Comparison of ENCODE assay signal across 1 cellular context in the genomic region with DNA sequence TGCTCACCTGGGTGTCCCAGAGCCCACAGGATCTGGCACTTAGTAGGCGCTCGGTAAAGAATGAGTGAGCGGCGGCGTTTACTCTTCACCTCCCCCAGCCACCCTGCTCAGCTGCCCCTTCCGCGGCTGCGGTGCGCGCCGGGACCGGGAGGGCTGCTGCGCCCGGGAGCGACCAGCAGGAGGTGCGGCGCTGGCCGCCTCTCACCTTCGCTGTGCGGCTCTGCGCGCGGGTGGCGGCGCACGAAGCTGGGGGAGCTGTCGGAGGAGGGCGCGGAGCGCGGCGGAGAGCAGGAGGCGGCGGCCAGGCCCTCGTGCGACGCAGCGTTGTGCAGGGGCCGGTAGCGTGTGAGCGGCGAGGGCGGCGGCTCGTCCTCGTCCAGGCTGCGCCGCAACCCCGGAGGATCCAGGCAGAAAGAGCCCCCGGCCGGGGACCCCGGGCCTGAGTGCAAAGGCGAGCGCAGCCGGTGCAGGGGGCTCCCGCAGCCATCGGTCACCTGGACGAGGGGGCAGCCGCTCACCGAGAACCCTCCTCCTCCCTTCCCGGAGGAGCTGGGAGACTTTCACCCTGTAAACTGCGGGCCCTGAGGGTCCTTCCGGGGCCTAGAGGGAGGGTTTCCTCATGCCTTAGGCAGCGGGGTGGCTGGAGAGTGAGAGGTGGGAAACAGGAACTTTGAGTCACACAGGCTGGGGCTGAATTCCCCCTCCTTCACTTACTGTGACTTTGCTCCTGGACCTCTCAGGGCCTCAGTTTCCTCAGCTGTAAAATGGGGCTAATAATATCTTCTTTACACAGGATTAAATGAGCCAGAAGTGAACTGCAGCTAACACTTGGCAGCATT.
TF ChIP-seq lines count a peak whose summit lies in the region.

No MANE protein-coding gene starts in this region.

TF ChIP-seq in A549, 52 proteins besides CTCF, POLR2A, EP300 and RAD21 (continued from another document):
- TF ChIP-seq, protein P1, sequence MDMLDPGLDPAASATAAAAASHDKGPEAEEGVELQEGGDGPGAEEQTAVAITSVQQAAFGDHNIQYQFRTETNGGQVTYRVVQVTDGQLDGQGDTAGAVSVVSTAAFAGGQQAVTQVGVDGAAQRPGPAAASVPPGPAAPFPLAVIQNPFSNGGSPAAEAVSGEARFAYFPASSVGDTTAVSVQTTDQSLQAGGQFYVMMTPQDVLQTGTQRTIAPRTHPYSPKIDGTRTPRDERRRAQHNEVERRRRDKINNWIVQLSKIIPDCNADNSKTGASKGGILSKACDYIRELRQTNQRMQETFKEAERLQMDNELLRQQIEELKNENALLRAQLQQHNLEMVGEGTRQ (IDR thresholded peaks at IDR 0.05) = no peak
- no peak for TF ChIP-seq CHD4 (IDR thresholded peaks at IDR 0.05; ENCODE audit: borderline replicate concordance)
- TF ChIP-seq ZNF302 (CRISPR knock-in tag; IDR thresholded peaks at IDR 0.05) = no peak
- TF ChIP-seq, protein P2, sequence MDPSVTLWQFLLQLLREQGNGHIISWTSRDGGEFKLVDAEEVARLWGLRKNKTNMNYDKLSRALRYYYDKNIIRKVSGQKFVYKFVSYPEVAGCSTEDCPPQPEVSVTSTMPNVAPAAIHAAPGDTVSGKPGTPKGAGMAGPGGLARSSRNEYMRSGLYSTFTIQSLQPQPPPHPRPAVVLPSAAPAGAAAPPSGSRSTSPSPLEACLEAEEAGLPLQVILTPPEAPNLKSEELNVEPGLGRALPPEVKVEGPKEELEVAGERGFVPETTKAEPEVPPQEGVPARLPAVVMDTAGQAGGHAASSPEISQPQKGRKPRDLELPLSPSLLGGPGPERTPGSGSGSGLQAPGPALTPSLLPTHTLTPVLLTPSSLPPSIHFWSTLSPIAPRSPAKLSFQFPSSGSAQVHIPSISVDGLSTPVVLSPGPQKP (IDR thresholded peaks at IDR 0.05; ENCODE audit: low read depth, low read length) = no peak
- no peak for TF ChIP-seq MAFK (IDR thresholded peaks at IDR 0.05; ENCODE audit: partially characterized antibody)
- TF ChIP-seq CBX2 (IDR thresholded peaks at IDR 0.05; ENCODE audit: borderline replicate concordance, low read depth) = no peak
- TF ChIP-seq, protein P3, sequence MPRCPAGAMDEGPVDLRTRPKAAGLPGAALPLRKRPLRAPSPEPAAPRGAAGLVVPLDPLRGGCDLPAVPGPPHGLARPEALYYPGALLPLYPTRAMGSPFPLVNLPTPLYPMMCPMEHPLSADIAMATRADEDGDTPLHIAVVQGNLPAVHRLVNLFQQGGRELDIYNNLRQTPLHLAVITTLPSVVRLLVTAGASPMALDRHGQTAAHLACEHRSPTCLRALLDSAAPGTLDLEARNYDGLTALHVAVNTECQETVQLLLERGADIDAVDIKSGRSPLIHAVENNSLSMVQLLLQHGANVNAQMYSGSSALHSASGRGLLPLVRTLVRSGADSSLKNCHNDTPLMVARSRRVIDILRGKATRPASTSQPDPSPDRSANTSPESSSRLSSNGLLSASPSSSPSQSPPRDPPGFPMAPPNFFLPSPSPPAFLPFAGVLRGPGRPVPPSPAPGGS (IDR thresholded peaks at IDR 0.05) = no peak
- no peak for TF ChIP-seq CHD2 (IDR thresholded peaks at IDR 0.05; ENCODE audit: low read length, partially characterized antibody)
- no peak for TF ChIP-seq HOXB5 (CRISPR knock-in tag; IDR thresholded peaks at IDR 0.05)
- TF ChIP-seq, protein P4, sequence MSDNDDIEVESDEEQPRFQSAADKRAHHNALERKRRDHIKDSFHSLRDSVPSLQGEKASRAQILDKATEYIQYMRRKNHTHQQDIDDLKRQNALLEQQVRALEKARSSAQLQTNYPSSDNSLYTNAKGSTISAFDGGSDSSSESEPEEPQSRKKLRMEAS (IDR thresholded peaks at IDR 0.05) = peak; percentile 66
- no peak for TF ChIP-seq NPAS2 (CRISPR knock-in tag; IDR thresholded peaks at IDR 0.05; ENCODE audit: borderline replicate concordance)
- no peak for TF ChIP-seq ESRRA (IDR thresholded peaks at IDR 0.05; ENCODE audit: borderline replicate concordance, low read length)
- no peak for TF ChIP-seq HOXB13 (CRISPR knock-in tag; IDR thresholded peaks at IDR 0.05; ENCODE audit: low read depth)
- no peak for TF ChIP-seq RARB (CRISPR knock-in tag; IDR thresholded peaks at IDR 0.05)
- TF ChIP-seq SREBF2 (IDR thresholded peaks at IDR 0.05) = no peak
- no peak for TF ChIP-seq CEBPB (IDR thresholded peaks at IDR 0.05)
- TF ChIP-seq EHMT2 (IDR thresholded peaks at IDR 0.05; ENCODE audit: low read depth) = no peak
- TF ChIP-seq, protein P5, sequence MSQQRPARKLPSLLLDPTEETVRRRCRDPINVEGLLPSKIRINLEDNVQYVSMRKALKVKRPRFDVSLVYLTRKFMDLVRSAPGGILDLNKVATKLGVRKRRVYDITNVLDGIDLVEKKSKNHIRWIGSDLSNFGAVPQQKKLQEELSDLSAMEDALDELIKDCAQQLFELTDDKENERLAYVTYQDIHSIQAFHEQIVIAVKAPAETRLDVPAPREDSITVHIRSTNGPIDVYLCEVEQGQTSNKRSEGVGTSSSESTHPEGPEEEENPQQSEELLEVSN (IDR thresholded peaks at IDR 0.05; ENCODE audit: borderline replicate concordance, low read depth) = peak; percentile 79; the same call in 1 of the 2 replicates
- no peak for TF ChIP-seq JUNB (IDR thresholded peaks at IDR 0.05)
- no peak; a peak in 1 of 5 replicates for TF ChIP-seq JUN (IDR thresholded peaks at IDR 0.05)
- TF ChIP-seq FOSB (CRISPR knock-in tag; IDR thresholded peaks at IDR 0.05) = no peak
- no peak for TF ChIP-seq RCOR1 (IDR thresholded peaks at IDR 0.05; ENCODE audit: low read depth, low read length)
